In genomic region chr5:179828756-179829421, GRCh38 we compare ENCODE assay signal across 16 cellular contexts. TPM values are rescaled to one million over a fixed set of nuclear protein-coding genes. Genes with fewer than 3 reads are reported as not detected.
DNase-seq lines count a peak whose midpoint lies in the region; ATAC-seq and TF ChIP-seq lines count a peak whose summit lies in the region.
"Had no signal": no experiment of that assay in that cellular context is flagged by ENCODE, and none has a peak within 500 bp of the region (broad histone marks: within the 10 kb centered on the region; RNA-seq: fewer than 3 reads in every experiment).

No MANE protein-coding gene starts in this region.

- peaks cover 19% of the 10 kb centered on the region for H3K4me1 Mint-ChIP-seq in activated CD4-positive, alpha-beta T cell treated with anti-CD3 and anti-CD28 coated beads for 36 hours

- no peaks in the 10 kb centered on the region for H3K9me3 ChIP-seq in gastrocnemius medialis
- H3K9me3 ChIP-seq: upper lobe of right lung had no signal

- H3K27ac ChIP-seq in dorsolateral prefrontal cortex: peak overlapping the region in 44 of 59 donors; percentile 1 to 72 (median 52)
- H3K27ac ChIP-seq in gastrocnemius medialis: peak overlapping the region; percentile 61 to 100 (median 71)
- H3K27ac ChIP-seq: SK-N-MC, upper lobe of right lung had no signal

- intact Hi-C loops in activated CD4-positive, alpha-beta T cell treated with anti-CD3 and anti-CD28 coated beads for 36 hours (cut with DNase I, micrococcal nuclease): no loop called here
- intact Hi-C loops in dorsolateral prefrontal cortex (cut with DNase I): loop anchor here in 1 of 2 donors (10.0 kb wide), 1 partner anchor 76 kb away; the partner anchor contains the start of gene TBC1D9B
- intact Hi-C loops in gastrocnemius medialis (cut with DNase I; ENCODE audit: low total_unique reads): no loop called here

- H3K4me1 ChIP-seq in gastrocnemius medialis: peaks cover 39 to 67% of the 10 kb centered on the region in 2 donors

- no peaks in the 10 kb centered on the region for H3K9me3 Mint-ChIP-seq in activated CD4-positive, alpha-beta T cell treated with anti-CD3 and anti-CD28 coated beads for 36 hours (ENCODE audit: low read depth)
- H3K9me3 Mint-ChIP-seq: activated B cell treated with CpG ODN at 0.5 μM for 24 hours had no signal

- no peak overlapping the region for H3K4me3 ChIP-seq in dorsolateral prefrontal cortex
- no peak overlapping the region for H3K4me3 ChIP-seq in gastrocnemius medialis
- H3K4me3 ChIP-seq: coronary artery, SK-N-MC, upper lobe of right lung had no signal

- no peaks in the 10 kb centered on the region for H3K27me3 ChIP-seq in dorsolateral prefrontal cortex
- no peaks in the 10 kb centered on the region for H3K27me3 ChIP-seq in gastrocnemius medialis
- H3K27me3 ChIP-seq: upper lobe of right lung had no signal

- no peaks in the 10 kb centered on the region for H3K27me3 Mint-ChIP-seq in activated CD4-positive, alpha-beta T cell treated with anti-CD3 and anti-CD28 coated beads for 36 hours
- H3K27me3 Mint-ChIP-seq: activated B cell treated with CpG ODN at 0.5 μM for 24 hours had no signal

- no peak for TF ChIP-seq POLR2A in gastrocnemius medialis (IDR thresholded peaks at IDR 0.05)

- peak overlapping the region; percentile 68 for H3K27ac Mint-ChIP-seq in activated CD4-positive, alpha-beta T cell treated with anti-CD3 and anti-CD28 coated beads for 36 hours

- H3K4me3 Mint-ChIP-seq in activated CD4-positive, alpha-beta T cell treated with anti-CD3 and anti-CD28 coated beads for 36 hours: no peak overlapping the region
- H3K4me3 Mint-ChIP-seq: activated B cell treated with CpG ODN at 0.5 μM for 24 hours had no signal

- no peak for DNase-seq in activated CD4-positive, alpha-beta T cell treated with anti-CD3 and anti-CD28 coated beads for 36 hours
- no peak for DNase-seq in activated CD4-positive, alpha-beta T cell treated with anti-CD3 and anti-CD28 coated beads, Interleukin-2, amount 50 U/mL, for 4 hours
- DNase-seq in NCI-H69 (lab: John Stamatoyannopoulos, UW) (peak; percentile 44), dorsolateral prefrontal cortex (peak in 1 of 10 donors; percentile 52), gastrocnemius medialis (no peak), midbrain (lab: John Stamatoyannopoulos, UW) (no peak), NCI-H82 (lab: John Stamatoyannopoulos, UW) (no peak)
- DNase-seq: activated B cell treated with CpG ODN at 0.5 μM for 24 hours; activated effector memory CD4-positive, alpha-beta T cell treated with anti-CD3 and anti-CD28 coated beads, Interleukin-2, amount 50 U/mL, for 16 hours; DMS 273 treated with DMSO at 0.1 percent for 48 hours; Karpas-422; NCI-H2029; upper lobe of right lung had no signal

- in situ Hi-C loops in gastrocnemius medialis (cut with MboI; ENCODE audit: low sequenced_read_pairs in 4 of 4): no loop called here

- TF ChIP-seq CTCF in dorsolateral prefrontal cortex (IDR thresholded peaks at IDR 0.05 in 54 of 56, conservative IDR thresholded peaks at IDR 0.05 in 2 of 56; ENCODE audit: low read depth in 1 of 56, partially characterized antibody in 56 of 56): no peak
- TF ChIP-seq CTCF in gastrocnemius medialis (IDR thresholded peaks at IDR 0.05 in 4 of 5, conservative IDR thresholded peaks at IDR 0.05 in 1 of 5): no peak

- POLR2A ChIA-PET in activated CD4-positive, alpha-beta T cell treated with anti-CD3 and anti-CD28 coated beads for 36 hours (lab: Charles Lee): no interaction called here

- no peak for ATAC-seq in activated CD4-positive, alpha-beta T cell treated with anti-CD3 and anti-CD28 coated beads for 36 hours
- no peak for ATAC-seq in gastrocnemius medialis
- no peak for ATAC-seq in GM19328 (IDR thresholded peaks at IDR 0.05; ENCODE audit: unreplicated experiment)
- ATAC-seq: upper lobe of right lung had no signal

- CTCF ChIA-PET in activated CD4-positive, alpha-beta T cell treated with anti-CD3 and anti-CD28 coated beads for 36 hours (lab: Charles Lee): interaction anchor here (1.4 to 1.9 kb wide), 2 partner anchors 18 to 27 kb away, joined by 6 to 9 read pairs; no protein-coding TSS in a partner anchor

- H3K36me3 Mint-ChIP-seq in activated CD4-positive, alpha-beta T cell treated with anti-CD3 and anti-CD28 coated beads for 36 hours (ENCODE audit: low read depth): peaks cover 69% of the 10 kb centered on the region

- peaks cover 19 to 100% of the 10 kb centered on the region in 2 donors for H3K36me3 ChIP-seq in gastrocnemius medialis

RNA-seq across cellular contexts. Expression of gene SQSTM1, which starts 8.2 kb away (rescaled TPM):
- total RNA-seq in activated CD4-positive, alpha-beta T cell treated with anti-CD3 and anti-CD28 coated beads for 36 hours: 10 to 100 TPM; 70.6 to 87.6 TPM
- 100 to 1,000 TPM; 241 to 437 (median 288) TPM for total RNA-seq in dorsolateral prefrontal cortex
- 1,000 to 10,000 TPM; 1,080 to 1,340 (median 1,178) TPM for total RNA-seq in gastrocnemius medialis

RNA-seq across cellular contexts. Expression of gene MGAT4B, which starts 22.2 kb away (rescaled TPM):
- 10 to 100 TPM; 52.4 to 62.8 TPM for total RNA-seq in activated CD4-positive, alpha-beta T cell treated with anti-CD3 and anti-CD28 coated beads for 36 hours
- 100 to 1,000 TPM in 3 of 120 experiments, 10 to 100 TPM in 117; 46.9 to 108 (median 65.7) TPM for total RNA-seq in dorsolateral prefrontal cortex
- total RNA-seq in gastrocnemius medialis: 10 to 100 TPM; 28.3 to 86.0 (median 61.4) TPM

RNA-seq across cellular contexts. Expression of gene MRNIP, which starts 29.7 kb away (rescaled TPM):
- total RNA-seq in activated CD4-positive, alpha-beta T cell treated with anti-CD3 and anti-CD28 coated beads for 36 hours: 10 to 100 TPM; 19.4 to 19.7 TPM
- 100 to 1,000 TPM in 5 of 120 experiments, 10 to 100 TPM in 115; 44.7 to 119 (median 74.4) TPM for total RNA-seq in dorsolateral prefrontal cortex
- 10 to 100 TPM in 1 of 4 donors, 1 to 10 TPM in 3; 2.9 to 16.1 (median 8.3) TPM for total RNA-seq in gastrocnemius medialis

RNA-seq across cellular contexts. Expression of gene LTC4S, which starts 35.1 kb away (rescaled TPM):
- total RNA-seq in activated CD4-positive, alpha-beta T cell treated with anti-CD3 and anti-CD28 coated beads for 36 hours: under 1 TPM; 0.39 to 0.42 TPM
- total RNA-seq in dorsolateral prefrontal cortex (10 to 100 TPM in 42 of 120 experiments, 1 to 10 TPM in 78; 3.6 to 17.8 (median 8.8) TPM), gastrocnemius medialis (10 to 100 TPM in 1 of 4 donors, 1 to 10 TPM in 3; 1.7 to 12.6 (median 5.6) TPM)
